In the genomic region with DNA sequence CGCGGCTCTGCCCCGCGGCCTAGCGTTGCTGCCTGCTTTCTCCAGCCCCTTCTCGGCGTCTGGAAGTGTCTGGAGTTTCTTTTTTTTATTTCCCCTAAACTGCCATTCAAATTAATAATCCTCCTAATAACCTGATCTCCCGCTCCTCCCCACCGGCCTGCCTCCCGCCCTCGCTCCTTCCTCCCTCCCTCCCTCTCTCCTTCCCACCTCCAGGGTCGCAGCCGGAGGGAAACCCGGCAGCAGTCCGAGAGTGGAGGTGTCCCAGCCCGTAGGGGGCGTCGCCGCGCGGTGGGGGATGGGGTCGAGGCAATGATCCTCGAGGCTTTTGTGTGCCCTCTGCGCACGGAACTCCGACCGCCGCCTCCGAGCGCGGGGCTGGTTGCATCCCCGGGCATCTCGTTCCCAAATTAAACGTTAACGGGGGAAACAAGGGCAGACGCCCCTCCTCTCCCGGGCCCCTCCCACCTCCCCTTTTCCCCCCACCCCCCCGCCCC, we compare ENCODE assay signal across 1 cellular context.
TF ChIP-seq lines count a peak whose summit lies in the region.

No MANE protein-coding gene starts in this region.

TF ChIP-seq in GM12878, 131 proteins besides CTCF, POLR2A, EP300 and RAD21:
- no peak for TF ChIP-seq NRF1 (conservative IDR thresholded peaks at IDR 0.05; ENCODE audit: low read depth, low read length)
- TF ChIP-seq STAT1 (conservative IDR thresholded peaks at IDR 0.05): no peak
- TF ChIP-seq, protein P1, sequence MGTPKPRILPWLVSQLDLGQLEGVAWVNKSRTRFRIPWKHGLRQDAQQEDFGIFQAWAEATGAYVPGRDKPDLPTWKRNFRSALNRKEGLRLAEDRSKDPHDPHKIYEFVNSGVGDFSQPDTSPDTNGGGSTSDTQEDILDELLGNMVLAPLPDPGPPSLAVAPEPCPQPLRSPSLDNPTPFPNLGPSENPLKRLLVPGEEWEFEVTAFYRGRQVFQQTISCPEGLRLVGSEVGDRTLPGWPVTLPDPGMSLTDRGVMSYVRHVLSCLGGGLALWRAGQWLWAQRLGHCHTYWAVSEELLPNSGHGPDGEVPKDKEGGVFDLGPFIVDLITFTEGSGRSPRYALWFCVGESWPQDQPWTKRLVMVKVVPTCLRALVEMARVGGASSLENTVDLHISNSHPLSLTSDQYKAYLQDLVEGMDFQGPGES (IDR thresholded peaks at IDR 0.05): no peak
- peak in 1 of 2 experiments; percentile 3; a peak in 1 of 4 replicates for TF ChIP-seq IKZF2 (IDR thresholded peaks at IDR 0.05)
- no peak for TF ChIP-seq BACH1 (IDR thresholded peaks at IDR 0.05; ENCODE audit: borderline replicate concordance)
- no peak for TF ChIP-seq KLF5 (IDR thresholded peaks at IDR 0.05; ENCODE audit: partially characterized antibody)
- no peak for TF ChIP-seq ATF7 (IDR thresholded peaks at IDR 0.05; ENCODE audit: low read depth)
- TF ChIP-seq ZZZ3 (IDR thresholded peaks at IDR 0.05; ENCODE audit: control insufficient read depth, insufficient read length, low read depth): no peak
- TF ChIP-seq POU2F2 (IDR thresholded peaks at IDR 0.05; ENCODE audit: borderline replicate concordance, low read depth, low read length): no peak
- no peak for TF ChIP-seq POLR2AphosphoS5 (IDR thresholded peaks at IDR 0.05; ENCODE audit: low read length)
- TF ChIP-seq NFIC (IDR thresholded peaks at IDR 0.05; ENCODE audit: low read depth, low read length): no peak; the same call in 1 of the 2 replicates
- TF ChIP-seq, protein P2, sequence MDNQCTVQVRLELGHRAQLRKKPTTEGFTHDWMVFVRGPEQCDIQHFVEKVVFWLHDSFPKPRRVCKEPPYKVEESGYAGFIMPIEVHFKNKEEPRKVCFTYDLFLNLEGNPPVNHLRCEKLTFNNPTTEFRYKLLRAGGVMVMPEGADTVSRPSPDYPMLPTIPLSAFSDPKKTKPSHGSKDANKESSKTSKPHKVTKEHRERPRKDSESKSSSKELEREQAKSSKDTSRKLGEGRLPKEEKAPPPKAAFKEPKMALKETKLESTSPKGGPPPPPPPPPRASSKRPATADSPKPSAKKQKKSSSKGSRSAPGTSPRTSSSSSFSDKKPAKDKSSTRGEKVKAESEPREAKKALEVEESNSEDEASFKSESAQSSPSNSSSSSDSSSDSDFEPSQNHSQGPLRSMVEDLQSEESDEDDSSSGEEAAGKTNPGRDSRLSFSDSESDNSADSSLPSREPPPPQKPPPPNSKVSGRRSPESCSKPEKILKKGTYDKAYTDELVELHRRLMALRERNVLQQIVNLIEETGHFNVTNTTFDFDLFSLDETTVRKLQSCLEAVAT (IDR thresholded peaks at IDR 0.05): no peak
- TF ChIP-seq EED (IDR thresholded peaks at IDR 0.05; ENCODE audit: low read depth): peak; percentile 18; the same call in 1 of the 2 replicates
- TF ChIP-seq CHD2 (IDR thresholded peaks at IDR 0.05; ENCODE audit: borderline replicate concordance, low read depth, low read length): 0 out of 2 replicates have a peak, but pooled peaks have one; percentile 30
- TF ChIP-seq, protein P3, sequence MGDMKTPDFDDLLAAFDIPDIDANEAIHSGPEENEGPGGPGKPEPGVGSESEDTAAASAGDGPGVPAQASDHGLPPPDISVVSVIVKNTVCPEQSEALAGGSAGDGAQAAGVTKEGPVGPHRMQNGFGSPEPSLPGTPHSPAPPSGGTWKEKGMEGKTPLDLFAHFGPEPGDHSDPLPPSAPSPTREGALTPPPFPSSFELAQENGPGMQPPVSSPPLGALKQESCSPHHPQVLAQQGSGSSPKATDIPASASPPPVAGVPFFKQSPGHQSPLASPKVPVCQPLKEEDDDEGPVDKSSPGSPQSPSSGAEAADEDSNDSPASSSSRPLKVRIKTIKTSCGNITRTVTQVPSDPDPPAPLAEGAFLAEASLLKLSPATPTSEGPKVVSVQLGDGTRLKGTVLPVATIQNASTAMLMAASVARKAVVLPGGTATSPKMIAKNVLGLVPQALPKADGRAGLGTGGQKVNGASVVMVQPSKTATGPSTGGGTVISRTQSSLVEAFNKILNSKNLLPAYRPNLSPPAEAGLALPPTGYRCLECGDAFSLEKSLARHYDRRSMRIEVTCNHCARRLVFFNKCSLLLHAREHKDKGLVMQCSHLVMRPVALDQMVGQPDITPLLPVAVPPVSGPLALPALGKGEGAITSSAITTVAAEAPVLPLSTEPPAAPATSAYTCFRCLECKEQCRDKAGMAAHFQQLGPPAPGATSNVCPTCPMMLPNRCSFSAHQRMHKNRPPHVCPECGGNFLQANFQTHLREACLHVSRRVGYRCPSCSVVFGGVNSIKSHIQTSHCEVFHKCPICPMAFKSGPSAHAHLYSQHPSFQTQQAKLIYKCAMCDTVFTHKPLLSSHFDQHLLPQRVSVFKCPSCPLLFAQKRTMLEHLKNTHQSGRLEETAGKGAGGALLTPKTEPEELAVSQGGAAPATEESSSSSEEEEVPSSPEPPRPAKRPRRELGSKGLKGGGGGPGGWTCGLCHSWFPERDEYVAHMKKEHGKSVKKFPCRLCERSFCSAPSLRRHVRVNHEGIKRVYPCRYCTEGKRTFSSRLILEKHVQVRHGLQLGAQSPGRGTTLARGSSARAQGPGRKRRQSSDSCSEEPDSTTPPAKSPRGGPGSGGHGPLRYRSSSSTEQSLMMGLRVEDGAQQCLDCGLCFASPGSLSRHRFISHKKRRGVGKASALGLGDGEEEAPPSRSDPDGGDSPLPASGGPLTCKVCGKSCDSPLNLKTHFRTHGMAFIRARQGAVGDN (IDR thresholded peaks at IDR 0.05): no peak
- TF ChIP-seq NBN (IDR thresholded peaks at IDR 0.05): 0 out of 2 replicates have a peak, but pooled peaks have one; percentile 18
- TF ChIP-seq, protein P4, sequence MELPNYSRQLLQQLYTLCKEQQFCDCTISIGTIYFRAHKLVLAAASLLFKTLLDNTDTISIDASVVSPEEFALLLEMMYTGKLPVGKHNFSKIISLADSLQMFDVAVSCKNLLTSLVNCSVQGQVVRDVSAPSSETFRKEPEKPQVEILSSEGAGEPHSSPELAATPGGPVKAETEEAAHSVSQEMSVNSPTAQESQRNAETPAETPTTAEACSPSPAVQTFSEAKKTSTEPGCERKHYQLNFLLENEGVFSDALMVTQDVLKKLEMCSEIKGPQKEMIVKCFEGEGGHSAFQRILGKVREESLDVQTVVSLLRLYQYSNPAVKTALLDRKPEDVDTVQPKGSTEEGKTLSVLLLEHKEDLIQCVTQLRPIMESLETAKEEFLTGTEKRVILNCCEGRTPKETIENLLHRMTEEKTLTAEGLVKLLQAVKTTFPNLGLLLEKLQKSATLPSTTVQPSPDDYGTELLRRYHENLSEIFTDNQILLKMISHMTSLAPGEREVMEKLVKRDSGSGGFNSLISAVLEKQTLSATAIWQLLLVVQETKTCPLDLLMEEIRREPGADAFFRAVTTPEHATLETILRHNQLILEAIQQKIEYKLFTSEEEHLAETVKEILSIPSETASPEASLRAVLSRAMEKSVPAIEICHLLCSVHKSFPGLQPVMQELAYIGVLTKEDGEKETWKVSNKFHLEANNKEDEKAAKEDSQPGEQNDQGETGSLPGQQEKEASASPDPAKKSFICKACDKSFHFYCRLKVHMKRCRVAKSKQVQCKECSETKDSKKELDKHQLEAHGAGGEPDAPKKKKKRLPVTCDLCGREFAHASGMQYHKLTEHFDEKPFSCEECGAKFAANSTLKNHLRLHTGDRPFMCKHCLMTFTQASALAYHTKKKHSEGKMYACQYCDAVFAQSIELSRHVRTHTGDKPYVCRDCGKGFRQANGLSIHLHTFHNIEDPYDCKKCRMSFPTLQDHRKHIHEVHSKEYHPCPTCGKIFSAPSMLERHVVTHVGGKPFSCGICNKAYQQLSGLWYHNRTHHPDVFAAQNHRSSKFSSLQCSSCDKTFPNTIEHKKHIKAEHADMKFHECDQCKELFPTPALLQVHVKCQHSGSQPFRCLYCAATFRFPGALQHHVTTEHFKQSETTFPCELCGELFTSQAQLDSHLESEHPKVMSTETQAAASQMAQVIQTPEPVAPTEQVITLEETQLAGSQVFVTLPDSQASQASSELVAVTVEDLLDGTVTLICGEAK (IDR thresholded peaks at IDR 0.05; ENCODE audit: borderline replicate concordance): no peak
- no peak for TF ChIP-seq RB1 (IDR thresholded peaks at IDR 0.05; ENCODE audit: borderline replicate concordance)
- no peak for TF ChIP-seq DPF2 (IDR thresholded peaks at IDR 0.05)
- no peak for TF ChIP-seq CBFB (IDR thresholded peaks at IDR 0.05; ENCODE audit: low read depth)
- TF ChIP-seq MEF2A (IDR thresholded peaks at IDR 0.05; ENCODE audit: insufficient read depth, low read depth, low read length): no peak
- 0 out of 4 replicates have a peak, but pooled peaks of 1 of the 2 experiments have one; percentile 8 for TF ChIP-seq SRF (IDR thresholded peaks at IDR 0.05; ENCODE audit: low read depth in 2 of 2, low read length in 2 of 2)
- TF ChIP-seq, protein P5, sequence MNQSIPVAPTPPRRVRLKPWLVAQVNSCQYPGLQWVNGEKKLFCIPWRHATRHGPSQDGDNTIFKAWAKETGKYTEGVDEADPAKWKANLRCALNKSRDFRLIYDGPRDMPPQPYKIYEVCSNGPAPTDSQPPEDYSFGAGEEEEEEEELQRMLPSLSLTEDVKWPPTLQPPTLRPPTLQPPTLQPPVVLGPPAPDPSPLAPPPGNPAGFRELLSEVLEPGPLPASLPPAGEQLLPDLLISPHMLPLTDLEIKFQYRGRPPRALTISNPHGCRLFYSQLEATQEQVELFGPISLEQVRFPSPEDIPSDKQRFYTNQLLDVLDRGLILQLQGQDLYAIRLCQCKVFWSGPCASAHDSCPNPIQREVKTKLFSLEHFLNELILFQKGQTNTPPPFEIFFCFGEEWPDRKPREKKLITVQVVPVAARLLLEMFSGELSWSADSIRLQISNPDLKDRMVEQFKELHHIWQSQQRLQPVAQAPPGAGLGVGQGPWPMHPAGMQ (IDR thresholded peaks at IDR 0.05; ENCODE audit: borderline replicate concordance): no peak
- no peak for TF ChIP-seq MYC (IDR thresholded peaks at IDR 0.05; ENCODE audit: insufficient read depth, insufficient read length, insufficient replicate concordance, low read length, severe bottlenecking)
